ENCODE assay signal across 1 cellular context in genomic region chr1:196991919-196992651, GRCh38.
A peak's percentile ranks its signal among the peaks of the same experiment; 100 is the strongest.
TF ChIP-seq lines count a peak whose summit lies in the region.
"Not testable (repeated sequence)": the region's sequence is repeated elsewhere in the genome, so short reads cannot be mapped to it uniquely, and the experiment has no call there.

No MANE protein-coding gene starts in this region.

TF ChIP-seq in HepG2, 621 proteins besides CTCF, POLR2A, EP300 and RAD21 (continues in another document):
- TF ChIP-seq ZNF605 (CRISPR knock-in tag; IDR thresholded peaks at IDR 0.05), result peak; percentile 73; the same call in 1 of the 2 replicates
- TF ChIP-seq PITX1 (CRISPR knock-in tag; IDR thresholded peaks at IDR 0.05), result peak; percentile 87
- 0 out of 2 replicates have a peak, but pooled peaks have one; percentile 21 for TF ChIP-seq ZNF232 (CRISPR knock-in tag; IDR thresholded peaks at IDR 0.05; ENCODE audit: borderline replicate concordance)
- peak; percentile 32; the same call in 1 of the 2 replicates for TF ChIP-seq E2F1 (CRISPR knock-in tag; IDR thresholded peaks at IDR 0.05)
- TF ChIP-seq ZNF609 (CRISPR knock-in tag; IDR thresholded peaks at IDR 0.05; ENCODE audit: borderline replicate concordance), result peak; percentile 58; the same call in 1 of the 2 replicates
- TF ChIP-seq CREB1 (IDR thresholded peaks at IDR 0.05), result not testable (repeated sequence)
- TF ChIP-seq CREB1 (CRISPR knock-in tag; IDR thresholded peaks at IDR 0.05), result 0 out of 2 replicates have a peak, but pooled peaks have one; percentile 11
- TF ChIP-seq ZNF160 (CRISPR knock-in tag; IDR thresholded peaks at IDR 0.05), result 0 out of 2 replicates have a peak, but pooled peaks have one; percentile 61
- TF ChIP-seq HNF1B (CRISPR knock-in tag; IDR thresholded peaks at IDR 0.05), result peak; percentile 69; the same call in 1 of the 2 replicates
- 0 out of 2 replicates have a peak, but pooled peaks have one; percentile 47 for TF ChIP-seq ZBTB20 (CRISPR knock-in tag; IDR thresholded peaks at IDR 0.05; ENCODE audit: borderline replicate concordance, low read depth)
- 0 out of 2 replicates have a peak, but pooled peaks have one; percentile 38 for TF ChIP-seq ZNF329 (CRISPR knock-in tag; IDR thresholded peaks at IDR 0.05; ENCODE audit: low read depth)
- 0 out of 2 replicates have a peak, but pooled peaks have one; percentile 68 for TF ChIP-seq ZNF580 (CRISPR knock-in tag; IDR thresholded peaks at IDR 0.05; ENCODE audit: borderline replicate concordance, low read depth)
- peak; percentile 68 for TF ChIP-seq KMT2B (CRISPR knock-in tag; IDR thresholded peaks at IDR 0.05)
- TF ChIP-seq RARA (CRISPR knock-in tag; IDR thresholded peaks at IDR 0.05), result peak; percentile 25; the same call in 1 of the 2 replicates
- 0 out of 2 replicates have a peak, but pooled peaks have one; percentile 20 for TF ChIP-seq FOXA1 (IDR thresholded peaks at IDR 0.05)
- peak; percentile 93 for TF ChIP-seq FOXA1 (CRISPR knock-in tag; IDR thresholded peaks at IDR 0.05)
- TF ChIP-seq HNRNPL (IDR thresholded peaks at IDR 0.05; ENCODE audit: low read depth, low read length), result 0 out of 2 replicates have a peak, but pooled peaks have one; percentile 50
- peak; percentile 64; the same call in 1 of the 2 replicates for TF ChIP-seq ZNF788 (CRISPR knock-in tag; IDR thresholded peaks at IDR 0.05; ENCODE audit: borderline replicate concordance)
- peak; percentile 76; the same call in 1 of the 2 replicates for TF ChIP-seq ZFP90 (CRISPR knock-in tag; IDR thresholded peaks at IDR 0.05; ENCODE audit: borderline replicate concordance)
- peak; percentile 74 for TF ChIP-seq MYC (CRISPR knock-in tag; IDR thresholded peaks at IDR 0.05; ENCODE audit: borderline replicate concordance)
- peak; percentile 63; the same call in 1 of the 2 replicates for TF ChIP-seq ARID4A (CRISPR knock-in tag; IDR thresholded peaks at IDR 0.05; ENCODE audit: borderline replicate concordance)
- peak; percentile 55; the same call in 1 of the 2 replicates for TF ChIP-seq GABPB1 (CRISPR knock-in tag; IDR thresholded peaks at IDR 0.05)
- TF ChIP-seq YY1 (IDR thresholded peaks at IDR 0.05; ENCODE audit: insufficient read depth, insufficient replicate concordance, low read depth, low read length), result peak; percentile 30
- TF ChIP-seq MYPOP (CRISPR knock-in tag; IDR thresholded peaks at IDR 0.05), result 0 out of 2 replicates have a peak, but pooled peaks have one; percentile 37
- TF ChIP-seq ZNF784 (CRISPR knock-in tag; IDR thresholded peaks at IDR 0.05; ENCODE audit: borderline replicate concordance), result peak; percentile 32; the same call in 1 of the 2 replicates
- peak; percentile 83 for TF ChIP-seq ZFP91 (CRISPR knock-in tag; IDR thresholded peaks at IDR 0.05; ENCODE audit: borderline replicate concordance)
- peak; percentile 91 for TF ChIP-seq PAXIP1 (CRISPR knock-in tag; conservative IDR thresholded peaks at IDR 0.05)
- TF ChIP-seq ZNF614 (CRISPR knock-in tag; IDR thresholded peaks at IDR 0.05; ENCODE audit: borderline replicate concordance), result peak; percentile 80; the same call in 1 of the 2 replicates
